ENCODE assay signal across 12 cellular contexts in genomic region chr19:55328774-55329318, GRCh38. TPM values are rescaled to one million over a fixed set of nuclear protein-coding genes. Genes with fewer than 3 reads are reported as not detected.
"Had no signal": no experiment of that assay in that cellular context is flagged by ENCODE, and none has a peak within 500 bp of the region (broad histone marks: within the 10 kb centered on the region; RNA-seq: fewer than 3 reads in every experiment).

No MANE protein-coding gene starts in this region.

RNA-seq across cellular contexts. Expression of gene TMEM150B, which starts 3.7 kb away (rescaled TPM):
- total RNA-seq: activated naive CD4-positive, alpha-beta T cell treated with anti-CD3 and anti-CD28 coated beads, Interleukin-2, amount 50 U/mL, for 72 hours; activated T-cell treated with anti-CD3 and anti-CD28 coated beads, Interleukin-2, amount 50 U/mL, for 72 hours; cardiac muscle cell; suprapubic skin had no signal
- polyA plus RNA-seq: cardiac muscle cell; naive thymus-derived CD4-positive, alpha-beta T cell had no signal

RNA-seq across cellular contexts. Expression of gene COX6B2, which starts 25.7 kb away (rescaled TPM):
- total RNA-seq: activated CD4-positive, alpha-beta T cell treated with anti-CD3 and anti-CD28 coated beads, Interleukin-2, amount 10 ng/mL, durations not matched to agents 7 days and 5 days; cardiac muscle cell; left ventricle myocardium superior had no signal
- polyA plus RNA-seq: naive thymus-derived CD4-positive, alpha-beta T cell had no signal

RNA-seq across cellular contexts. Expression of gene GARIN5B, which starts 34.2 kb away (rescaled TPM):
- total RNA-seq: activated CD4-positive, alpha-beta T cell treated with anti-CD3 and anti-CD28 coated beads, Interleukin-2, amount 10 ng/mL, durations not matched to agents 7 days and 5 days; activated naive CD4-positive, alpha-beta T cell treated with anti-CD3 and anti-CD28 coated beads, Interleukin-2, amount 50 U/mL, for 72 hours; cardiac muscle cell; esophagus muscularis mucosa; left ventricle myocardium superior; mucosa of descending colon; naive thymus-derived CD4-positive, alpha-beta T cell; pancreas; sciatic nerve; spleen; suprapubic skin had no signal
- polyA plus RNA-seq: cardiac muscle cell; naive thymus-derived CD4-positive, alpha-beta T cell; pancreas; spleen had no signal

RNA-seq across cellular contexts. Expression of gene IL11, which starts 41.4 kb away (rescaled TPM):
- total RNA-seq: left ventricle myocardium superior had no signal
- polyA plus RNA-seq: cardiac muscle cell; naive thymus-derived CD4-positive, alpha-beta T cell had no signal
